Comparison of ENCODE assay signal across 26 cellular contexts in the genomic region with DNA sequence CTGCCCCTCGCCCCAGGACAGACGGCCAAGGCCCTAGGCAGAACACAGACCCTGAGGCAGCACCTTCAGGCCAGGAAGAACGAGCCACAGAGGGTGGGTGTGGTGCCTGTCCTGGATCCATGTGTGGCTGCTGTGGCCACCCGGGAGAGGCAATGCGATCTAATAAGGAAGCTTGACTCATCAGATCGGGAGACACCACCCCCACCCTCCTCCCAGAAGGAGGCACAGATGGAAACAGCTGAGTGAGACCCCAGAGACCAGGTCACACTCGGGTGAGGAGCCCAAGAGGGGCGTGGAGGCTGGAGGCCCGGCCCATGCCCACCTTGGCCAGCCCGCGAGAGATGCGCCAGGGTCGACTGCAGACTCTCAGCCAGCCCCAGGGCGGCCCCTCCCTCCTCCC. TPM values are rescaled to one million over a fixed set of nuclear protein-coding genes. Genes with fewer than 3 reads are reported as not detected.
A peak's percentile ranks its signal among the peaks of the same experiment; 100 is the strongest.
DNase-seq lines count a peak whose midpoint lies in the region; ATAC-seq, FAIRE-seq and TF ChIP-seq lines count a peak whose summit lies in the region.
"Had no signal": no experiment of that assay in that cellular context is flagged by ENCODE, and none has a peak within 500 bp of the region (broad histone marks: within the 10 kb centered on the region; RNA-seq: fewer than 3 reads in every experiment).

No MANE protein-coding gene starts in this region.

- no peak overlapping the region for H3K4me3 Mint-ChIP-seq in MCF 10A (ENCODE audit: unreplicated experiment)
- no peak overlapping the region for H3K4me3 Mint-ChIP-seq in dendritic cell treated with granulocyte-macrophage colony-stimulating factor and Interleukin-4, amounts not matched to agents 40 ng/mL and 50 ng/mL, for 4 days
- H3K4me3 Mint-ChIP-seq in CD8-positive, alpha-beta T cell: no peak overlapping the region
- H3K4me3 Mint-ChIP-seq: activated CD8-positive, alpha-beta T cell treated with anti-CD3 and anti-CD28 coated beads for 36 hours; activated naive CD4-positive, alpha-beta T cell treated with anti-CD3 and anti-CD28 coated beads for 36 hours; GM23338; natural killer cell treated with Interleukin-12 subunit alpha and Interleukin-12 subunit beta and Interleukin-15 and Interleukin-18, amount 100 ng/mL, for 72 hours; stimulated activated memory B cell treated with anti-CD40 and anti-IgM and Interleukin-4, amounts not matched to agents 10 μg/mL and 1 μg/mL and 100 μg/mL, for 72 hours; WTC11 had no signal

- no peaks in the 10 kb centered on the region for H3K9me3 ChIP-seq in mammary epithelial cell (replicated peaks; ENCODE audit: insufficient read depth, low read length)
- H3K9me3 ChIP-seq in small intestine (ENCODE audit: control insufficient read depth, low read depth): peaks cover 1% of the 10 kb centered on the region
- H3K9me3 ChIP-seq in CD8-positive, alpha-beta T cell (ENCODE audit: low read length): no peaks in the 10 kb centered on the region
- H3K9me3 ChIP-seq: A549, esophagus muscularis mucosa had no signal

- in situ Hi-C loops in mammary epithelial cell (cut with MboI; ENCODE audit: low sequenced_read_pairs in 2 of 2): no loop called here

- H2AFZ ChIP-seq in mammary epithelial cell (ENCODE audit: low read depth, low read length): no peak overlapping the region
- H2AFZ ChIP-seq: GM23338, parathyroid adenoma had no signal

- no peaks in the 10 kb centered on the region for H3K27me3 Mint-ChIP-seq in MCF 10A (ENCODE audit: insufficient read depth, unreplicated experiment)
- H3K27me3 Mint-ChIP-seq in dendritic cell treated with granulocyte-macrophage colony-stimulating factor and Interleukin-4, amounts not matched to agents 40 ng/mL and 50 ng/mL, for 4 days: peaks cover 27% of the 10 kb centered on the region
- H3K27me3 Mint-ChIP-seq in CD8-positive, alpha-beta T cell (ENCODE audit: low read depth): peaks cover 9% of the 10 kb centered on the region
- H3K27me3 Mint-ChIP-seq: activated CD8-positive, alpha-beta T cell treated with anti-CD3 and anti-CD28 coated beads for 36 hours had no signal

- H3K9me3 Mint-ChIP-seq in MCF 10A (ENCODE audit: unreplicated experiment): no peaks in the 10 kb centered on the region
- H3K9me3 Mint-ChIP-seq in dendritic cell treated with granulocyte-macrophage colony-stimulating factor and Interleukin-4, amounts not matched to agents 40 ng/mL and 50 ng/mL, for 4 days: no peaks in the 10 kb centered on the region
- no peaks in the 10 kb centered on the region for H3K9me3 Mint-ChIP-seq in CD8-positive, alpha-beta T cell
- H3K9me3 Mint-ChIP-seq: activated CD8-positive, alpha-beta T cell treated with anti-CD3 and anti-CD28 coated beads for 36 hours; activated naive CD4-positive, alpha-beta T cell treated with anti-CD3 and anti-CD28 coated beads for 36 hours; GM23338; natural killer cell treated with Interleukin-12 subunit alpha and Interleukin-12 subunit beta and Interleukin-15 and Interleukin-18, amount 100 ng/mL, for 72 hours; stimulated activated memory B cell treated with anti-CD40 and anti-IgM and Interleukin-4, amounts not matched to agents 10 μg/mL and 1 μg/mL and 100 μg/mL, for 72 hours; WTC11 had no signal

- TF ChIP-seq CTCF in MCF 10A (IDR thresholded peaks at IDR 0.05; ENCODE audit: unreplicated experiment) (no peak), mammary epithelial cell (conservative IDR thresholded peaks at IDR 0.05 in 1 of 2, IDR thresholded peaks at IDR 0.05 in 1 of 2; ENCODE audit: extremely low read depth in 1 of 2, insufficient read depth in 1 of 2, low read depth in 1 of 2, low read length in 2 of 2) (no peak)
- TF ChIP-seq CTCF in CD8-positive, alpha-beta T cell (IDR thresholded peaks at IDR 0.05): no peak

- H3K4me3 ChIP-seq in mammary epithelial cell (replicated peaks in 1 of 3; ENCODE audit: insufficient read depth in 1 of 3, low read depth in 2 of 3, low read length in 3 of 3) (no peak overlapping the region), small intestine (ENCODE audit: low read depth in 1 of 2, low read length in 2 of 2) (no peak overlapping the region)
- no peak overlapping the region for H3K4me3 ChIP-seq in CD8-positive, alpha-beta T cell (ENCODE audit: low read depth, low read length)
- H3K4me3 ChIP-seq: A549, esophagus muscularis mucosa, GM12878, GM23338 had no signal

- dilution Hi-C loops in mammary epithelial cell (cut with HindIII; ENCODE audit: low sequenced_read_pairs): loop anchor here (5.0 kb wide), 1 partner anchor 106 kb away; no protein-coding TSS in a partner anchor

- no peaks in the 10 kb centered on the region for H3K36me3 Mint-ChIP-seq in MCF 10A (ENCODE audit: insufficient read depth, unreplicated experiment)
- no peaks in the 10 kb centered on the region for H3K36me3 Mint-ChIP-seq in dendritic cell treated with granulocyte-macrophage colony-stimulating factor and Interleukin-4, amounts not matched to agents 40 ng/mL and 50 ng/mL, for 4 days (ENCODE audit: low read depth)
- no peaks in the 10 kb centered on the region for H3K36me3 Mint-ChIP-seq in CD8-positive, alpha-beta T cell
- H3K36me3 Mint-ChIP-seq: natural killer cell treated with Interleukin-12 subunit alpha and Interleukin-12 subunit beta and Interleukin-15 and Interleukin-18, amount 100 ng/mL, for 72 hours; stimulated activated memory B cell treated with anti-CD40 and anti-IgM and Interleukin-4, amounts not matched to agents 10 μg/mL and 1 μg/mL and 100 μg/mL, for 72 hours; WTC11 had no signal

- no peak overlapping the region for H3K27ac Mint-ChIP-seq in MCF 10A (ENCODE audit: low read depth, unreplicated experiment)
- peak overlapping the region; percentile 46 for H3K27ac Mint-ChIP-seq in dendritic cell treated with granulocyte-macrophage colony-stimulating factor and Interleukin-4, amounts not matched to agents 40 ng/mL and 50 ng/mL, for 4 days
- H3K27ac Mint-ChIP-seq in CD8-positive, alpha-beta T cell: no peak overlapping the region
- H3K27ac Mint-ChIP-seq: activated CD8-positive, alpha-beta T cell treated with anti-CD3 and anti-CD28 coated beads for 36 hours; activated naive CD4-positive, alpha-beta T cell treated with anti-CD3 and anti-CD28 coated beads for 36 hours; GM23338; natural killer cell treated with Interleukin-12 subunit alpha and Interleukin-12 subunit beta and Interleukin-15 and Interleukin-18, amount 100 ng/mL, for 72 hours; T-helper 17 cell; WTC11 had no signal

- no peaks in the 10 kb centered on the region for H3K4me1 ChIP-seq in mammary epithelial cell (ENCODE audit: insufficient read depth, low read length)
- H3K4me1 ChIP-seq in small intestine (ENCODE audit: control insufficient read depth in 2 of 2, insufficient read depth in 1 of 2, low read depth in 1 of 2, low read length in 1 of 2): no peaks in the 10 kb centered on the region
- H3K4me1 ChIP-seq in CD8-positive, alpha-beta T cell (ENCODE audit: insufficient read depth, low read length): peaks cover 6% of the 10 kb centered on the region
- H3K4me1 ChIP-seq: A549, esophagus muscularis mucosa, parathyroid adenoma had no signal

- intact Hi-C loops in MCF 10A (cut with micrococcal nuclease) (no loop called here), mammary epithelial cell (cut with micrococcal nuclease) (no loop called here)
- intact Hi-C loops in dendritic cell treated with granulocyte-macrophage colony-stimulating factor and Interleukin-4, amounts not matched to agents 40 ng/mL and 50 ng/mL, for 4 days (cut with micrococcal nuclease): no loop called here
- intact Hi-C loops in CD8-positive, alpha-beta T cell (cut with DNase I, micrococcal nuclease): no loop called here

- H3K27me3 ChIP-seq in mammary epithelial cell (ENCODE audit: insufficient read depth, low read length): peaks cover 4% of the 10 kb centered on the region
- H3K27me3 ChIP-seq in small intestine (ENCODE audit: control insufficient read depth in 2 of 2, insufficient read depth in 2 of 2, low read length in 2 of 2): no peaks in the 10 kb centered on the region
- H3K27me3 ChIP-seq in CD8-positive, alpha-beta T cell (ENCODE audit: insufficient read depth, low read length): no peaks in the 10 kb centered on the region

- CTCF ChIA-PET in MCF 10A (lab: Yijun Ruan, JAX) (interaction anchor here (0.6 kb wide), 1 partner anchor 129 kb away, joined by 3 read pairs; no protein-coding TSS in a partner anchor), mammary epithelial cell (lab: Charles Lee; ENCODE audit: low non-redundant PET) (no interaction called here)
- CTCF ChIA-PET in CD8-positive, alpha-beta T cell (lab: Charles Lee): no interaction called here

- no peak overlapping the region for H3K4me2 ChIP-seq in mammary epithelial cell (ENCODE audit: insufficient read depth, low read depth, low read length)
- H3K4me2 ChIP-seq: A549, GM23338 had no signal

- H3K4me1 Mint-ChIP-seq in MCF 10A (ENCODE audit: insufficient read depth, unreplicated experiment): no peaks in the 10 kb centered on the region
- peaks cover 49% of the 10 kb centered on the region for H3K4me1 Mint-ChIP-seq in dendritic cell treated with granulocyte-macrophage colony-stimulating factor and Interleukin-4, amounts not matched to agents 40 ng/mL and 50 ng/mL, for 4 days (ENCODE audit: low read depth)
- peaks cover 7% of the 10 kb centered on the region for H3K4me1 Mint-ChIP-seq in CD8-positive, alpha-beta T cell (ENCODE audit: low read depth)
- H3K4me1 Mint-ChIP-seq: GM23338, WTC11 had no signal

- peak; percentile 12 for DNase-seq in MCF 10A (ENCODE audit: unreplicated experiment)
- DNase-seq in mammary epithelial cell: no peak
- DNase-seq in M059J (ENCODE audit: low read depth): peak; percentile 38
- peak; percentile 32 for DNase-seq in ureter (ENCODE audit: low spot score)
- no peak for DNase-seq in small intestine
- no peak for DNase-seq in CD8-positive, alpha-beta T cell
- DNase-seq: activated CD8-positive, alpha-beta T cell treated with anti-CD3 and anti-CD28 coated beads for 36 hours; activated naive CD4-positive, alpha-beta T cell treated with anti-CD3 and anti-CD28 coated beads for 36 hours; amygdala; kidney glomerular epithelial cell; NCI-H1436 treated with DMSO at 0.1 percent for 48 hours; NCI-H2171 treated with DMSO at 0.1 percent for 48 hours; NCI-H526 treated with DMSO at 0.1 percent for 48 hours; T-helper 17 cell had no signal

- POLR2A ChIA-PET in MCF 10A (lab: Yijun Ruan, JAX): no interaction called here
- POLR2A ChIA-PET in CD8-positive, alpha-beta T cell (lab: Charles Lee): no interaction called here

- no peak overlapping the region for H3K27ac ChIP-seq in mammary epithelial cell (ENCODE audit: insufficient read depth, low read depth, low read length)
- H3K27ac ChIP-seq in small intestine (ENCODE audit: low read depth in 1 of 2, low read length in 1 of 2): no peak overlapping the region
- H3K27ac ChIP-seq in CD8-positive, alpha-beta T cell (ENCODE audit: low read depth, low read length): no peak overlapping the region
- H3K27ac ChIP-seq: A549, esophagus muscularis mucosa, parathyroid adenoma had no signal

- no peaks in the 10 kb centered on the region for H3K36me3 ChIP-seq in mammary epithelial cell (ENCODE audit: insufficient read depth, low read length)
- no peaks in the 10 kb centered on the region for H3K36me3 ChIP-seq in small intestine (ENCODE audit: control insufficient read depth in 2 of 2, insufficient read depth in 2 of 2, low read length in 2 of 2)
- H3K36me3 ChIP-seq in CD8-positive, alpha-beta T cell (ENCODE audit: insufficient read depth, low read length): no peaks in the 10 kb centered on the region
- H3K36me3 ChIP-seq: esophagus muscularis mucosa had no signal

- no peak overlapping the region for H3K9ac ChIP-seq in mammary epithelial cell (ENCODE audit: insufficient read depth, low read length)
- H3K9ac ChIP-seq: parathyroid adenoma had no signal

- no peak for FAIRE-seq in small intestine (lab: Jason Lieb, UNC)
- FAIRE-seq: A549, GM12878 had no signal

- no peaks in the 10 kb centered on the region for H4K20me1 ChIP-seq in mammary epithelial cell (ENCODE audit: insufficient read depth, low read length)

- WGBS in mammary epithelial cell (ENCODE audit: low coverage, missing lambda C conversion rate): 16% methylated on average over 6 of the region's 14 CpGs
- WGBS in small intestine, 3 donors: 67 to 71% (median 67%) methylated on average over 12 to 14 of the region's 14 CpGs

- BruUV-seq in MCF 10A (replicated peaks; lab: Mats Ljungman, UMichigan): no TSS peak
- BruUV-seq in mammary epithelial cell (replicated peaks; lab: Mats Ljungman, UMichigan): no TSS peak

- no peak for ATAC-seq in HG02623 (IDR thresholded peaks at IDR 0.05; ENCODE audit: unreplicated experiment)
- no peak for ATAC-seq in CD8-positive, alpha-beta T cell
- ATAC-seq: A549; activated CD8-positive, alpha-beta T cell treated with anti-CD3 and anti-CD28 coated beads for 36 hours; GM12878; GM23338; natural killer cell treated with Interleukin-12 subunit alpha and Interleukin-12 subunit beta and Interleukin-15 and Interleukin-18, amount 100 ng/mL, for 72 hours; sciatic nerve; stimulated activated memory B cell treated with anti-CD40 and anti-IgM and Interleukin-4, amounts not matched to agents 10 μg/mL and 1 μg/mL and 100 μg/mL, for 72 hours; T-helper 17 cell; WTC11 had no signal

- no peaks in the 10 kb centered on the region for H3K79me2 ChIP-seq in mammary epithelial cell (ENCODE audit: insufficient read depth, low read length)
- H3K79me2 ChIP-seq: parathyroid adenoma had no signal

RNA-seq across cellular contexts. Expression of a gene that starts 20.3 kb away (rescaled TPM):
- total RNA-seq in MCF 10A (2022): not detected in 2 replicates
- under 1 TPM in 1 of 2 donors, not detected in 1; 0.17 TPM for total RNA-seq in mammary epithelial cell
- polyA plus RNA-seq in mammary epithelial cell: not detected
- polyA minus RNA-seq in mammary epithelial cell: not detected
- not detected in 2 replicates for total RNA-seq in M059J (2014; rRNA removed; shearing (Covaris generic))
- not detected for total RNA-seq in ureter
- polyA plus RNA-seq in small intestine: under 1 TPM in 1 of 3 donors, not detected in 2; 0.10 TPM
- total RNA-seq in CD8-positive, alpha-beta T cell: not detected
- total RNA-seq: activated CD8-positive, alpha-beta T cell treated with anti-CD3 and anti-CD28 coated beads for 36 hours; activated naive CD4-positive, alpha-beta T cell treated with anti-CD3 and anti-CD28 coated beads for 36 hours; natural killer cell treated with Interleukin-12 subunit alpha and Interleukin-12 subunit beta and Interleukin-15 and Interleukin-18, amount 100 ng/mL, for 72 hours; T-helper 17 cell had no signal
- polyA plus RNA-seq: A549, CD14-positive monocyte had no signal

Comparison
In these comparisons a context has a peak if more than half of its experiments do, and no peak if none do; other contexts are left out.
1. DNase-seq: peak in MCF 10A (single experiment), M059J (single experiment) and ureter (single experiment); none in mammary epithelial cell (single experiment), small intestine (single experiment) and CD8-positive, alpha-beta T cell (0 of 7).